Comparison of ENCODE assay signal across 1 cellular context in genomic region chr12:92899388-92900001, GRCh38.
A peak's percentile ranks its signal among the peaks of the same experiment; 100 is the strongest.
TF ChIP-seq lines count a peak whose summit lies in the region.

No MANE protein-coding gene starts in this region.

TF ChIP-seq in IMR-90, 13 proteins besides CTCF, POLR2A, EP300 and RAD21:
- TF ChIP-seq BHLHE40 (IDR thresholded peaks at IDR 0.05; ENCODE audit: low read depth, low read length) = peak; percentile 36; the same call in 1 of the 2 replicates
- TF ChIP-seq MAFK (IDR thresholded peaks at IDR 0.05; ENCODE audit: low read depth, low read length) = peak; percentile 73
- TF ChIP-seq FOS (IDR thresholded peaks at IDR 0.05; ENCODE audit: low read depth, low read length) = peak; percentile 95
- TF ChIP-seq NFE2L2 (IDR thresholded peaks at IDR 0.05; ENCODE audit: low read depth, low read length) = peak; percentile 64
- TF ChIP-seq MXI1 (IDR thresholded peaks at IDR 0.05; ENCODE audit: borderline replicate concordance, low read depth, low read length) = 0 out of 2 replicates have a peak, but pooled peaks have one; percentile 50
- peak; percentile 25; the same call in 1 of the 2 replicates for TF ChIP-seq MAZ (IDR thresholded peaks at IDR 0.05; ENCODE audit: borderline replicate concordance, low read depth, low read length)
- TF ChIP-seq CEBPB (IDR thresholded peaks at IDR 0.05; ENCODE audit: low read depth, low read length) = peak; percentile 95
- TF ChIP-seq RCOR1 (IDR thresholded peaks at IDR 0.05; ENCODE audit: insufficient replicate concordance, low read length) = no peak
- TF ChIP-seq SMC3 (IDR thresholded peaks at IDR 0.05; ENCODE audit: low read depth, low read length) = no peak
- no peak for TF ChIP-seq RFX5 (IDR thresholded peaks at IDR 0.05; ENCODE audit: low read depth, low read length)
- peak; percentile 67 for TF ChIP-seq USF2 (IDR thresholded peaks at IDR 0.05; ENCODE audit: low read depth, low read length)
- no peak for TF ChIP-seq ELK1 (IDR thresholded peaks at IDR 0.05; ENCODE audit: borderline replicate concordance, low read depth, low read length)
- no peak for TF ChIP-seq CHD1 (IDR thresholded peaks at IDR 0.05; ENCODE audit: low read depth, low read length)
